ENCODE assay signal across 18 cellular contexts in genomic region chr2:206176128-206176527, GRCh38. TPM values are rescaled to one million over a fixed set of nuclear protein-coding genes. Genes with fewer than 3 reads are reported as not detected.
DNase-seq lines count a peak whose midpoint lies in the region; ATAC-seq and TF ChIP-seq lines count a peak whose summit lies in the region.
"Had no signal": no experiment of that assay in that cellular context is flagged by ENCODE, and none has a peak within 500 bp of the region (broad histone marks: within the 10 kb centered on the region; RNA-seq: fewer than 3 reads in every experiment).

No MANE protein-coding gene starts in this region.

- H2AK5ac ChIP-seq in H9 (ENCODE audit: insufficient read length, low read length) = no peak overlapping the region

- no peak overlapping the region for H2BK5ac ChIP-seq in H9 (ENCODE audit: insufficient read length, low read length)

- H2AFZ ChIP-seq in H9 (ENCODE audit: low read length) = no peak overlapping the region

- no peak overlapping the region for H2BK120ac ChIP-seq in H9 (ENCODE audit: low read depth, low read length, poor library complexity, severe bottlenecking)

- no peak overlapping the region for H4K5ac ChIP-seq in H9 (ENCODE audit: insufficient read length, low read depth, low read length)

- no peak overlapping the region for H3K4me3 ChIP-seq in AG10803 (ENCODE audit: low read length)
- H3K4me3 ChIP-seq: Peyer's patch, SJCRH30 had no signal

- H3K23ac ChIP-seq in H9 (ENCODE audit: insufficient read length, low read depth, low read length) = no peak overlapping the region

- no peak overlapping the region for H4K8ac ChIP-seq in H9 (replicated peaks; ENCODE audit: insufficient read length, low read depth, low read length)

- H3K36me3 Mint-ChIP-seq in activated naive CD4-positive, alpha-beta T cell treated with anti-CD3 and anti-CD28 coated beads, Interleukin-2, amount 50 U/mL, for 72 hours = no peaks in the 10 kb centered on the region
- H3K36me3 Mint-ChIP-seq in H9 (ENCODE audit: insufficient read depth in 1 of 3, low read depth in 3 of 3) = peaks cover 0 to 3% (median 0%) of the 10 kb centered on the region in 3 experiments; a peak in 2 of 7 replicates

- H3K56ac ChIP-seq in H9 (ENCODE audit: insufficient read length, low read depth, low read length) = no peak overlapping the region

- H3K79me2 ChIP-seq in H9 (ENCODE audit: insufficient read depth, low read length) = no peaks in the 10 kb centered on the region

- no peak for ATAC-seq in activated naive CD4-positive, alpha-beta T cell treated with anti-CD3 and anti-CD28 coated beads, Interleukin-2, amount 50 U/mL, for 72 hours
- ATAC-seq in HG03025 (IDR thresholded peaks at IDR 0.05; ENCODE audit: low FRiP score, unreplicated experiment) = no peak

- H3K4ac ChIP-seq in H9 (ENCODE audit: low read depth, low read length) = no peak overlapping the region

- no peaks in the 10 kb centered on the region for H3K9me3 ChIP-seq in H9 (ENCODE audit: control insufficient read depth, low read depth, low read length)
- H3K9me3 ChIP-seq: BE2C, Peyer's patch, SJCRH30 had no signal

- H3K23me2 ChIP-seq in H9 (ENCODE audit: insufficient read length, low read depth, low read length, poor library complexity, severe bottlenecking) = no peaks in the 10 kb centered on the region

- no peak overlapping the region for H2BK15ac ChIP-seq in H9 (ENCODE audit: low read depth, low read length)

- DNase-seq in AG10803 (ENCODE audit: low read depth) (peak; percentile 50), amniotic epithelial cell (ENCODE audit: low read depth) (peak; percentile 16), dermis blood vessel endothelial cell (peak; percentile 9), myocyte (ENCODE audit: low read depth) (peak; percentile 84), H9 (no peak), NCI-H2196 treated with DMSO at 0.1 percent for 48 hours (lab: John Stamatoyannopoulos, UW; ENCODE audit: unreplicated experiment) (no peak)
- no peak for DNase-seq in activated naive CD4-positive, alpha-beta T cell treated with anti-CD3 and anti-CD28 coated beads, Interleukin-2, amount 50 U/mL, for 72 hours (ENCODE audit: low spot score in 2 of 2)
- DNase-seq: BE2C, DMS53, KG1, NCI-H1105, NCI-H146, NCI-H2029, NCI-H524 treated with DMSO at 0.1 percent for 48 hours, Peyer's patch had no signal

- no peaks in the 10 kb centered on the region for H3K27me3 Mint-ChIP-seq in H9 (ENCODE audit: low read depth)

- TF ChIP-seq CTCF in AG10803 (conservative IDR thresholded peaks at IDR 0.05; ENCODE audit: low read length) (no peak), H9 (conservative IDR thresholded peaks at IDR 0.05) (no peak)

- no peak overlapping the region for H3K4me2 ChIP-seq in H9 (ENCODE audit: insufficient read depth, insufficient read length, low read length)

- no peak overlapping the region for H3K27ac ChIP-seq in H9 (ENCODE audit: insufficient read length, low read depth, low read length)
- H3K27ac ChIP-seq: HL-60, Peyer's patch, SJCRH30 had no signal

- H3K4me1 ChIP-seq in H9 (ENCODE audit: insufficient read depth, low read length) = no peaks in the 10 kb centered on the region
- H3K4me1 ChIP-seq: BE2C, Peyer's patch, SJCRH30 had no signal

- H3K14ac ChIP-seq in H9 (ENCODE audit: insufficient read depth, low read length) = no peak overlapping the region

- H2BK20ac ChIP-seq in H9 (ENCODE audit: low read depth, low read length, poor library complexity, severe bottlenecking) = no peak overlapping the region

- H3T11ph ChIP-seq in H9 (ENCODE audit: low read length) = no peak overlapping the region

- H4K20me1 ChIP-seq in H9 (ENCODE audit: control insufficient read depth, insufficient read depth, insufficient read length) = no peaks in the 10 kb centered on the region

- no peak overlapping the region for H4K91ac ChIP-seq in H9 (ENCODE audit: insufficient read length, low read depth, low read length)

- H3K9me3 Mint-ChIP-seq in activated naive CD4-positive, alpha-beta T cell treated with anti-CD3 and anti-CD28 coated beads, Interleukin-2, amount 50 U/mL, for 72 hours = no peaks in the 10 kb centered on the region
- peaks cover 7 to 8% of the 10 kb centered on the region in 2 experiments; a peak in 3 of 5 replicates for H3K9me3 Mint-ChIP-seq in H9

- no peak overlapping the region for H3K9ac ChIP-seq in H9 (ENCODE audit: extremely low read depth, insufficient read length, low read length)

- no peaks in the 10 kb centered on the region for H3K79me1 ChIP-seq in H9 (ENCODE audit: insufficient read depth, low read depth, low read length, poor library complexity, severe bottlenecking)

- no peak overlapping the region for H3K18ac ChIP-seq in H9 (ENCODE audit: insufficient read length, low read depth, low read length)

- H2BK12ac ChIP-seq in H9 (ENCODE audit: insufficient read length, low read depth, low read length) = no peak overlapping the region

- H3K27me3 ChIP-seq in H9 (ENCODE audit: insufficient read depth, low read length) = no peaks in the 10 kb centered on the region
- H3K27me3 ChIP-seq: BE2C, Peyer's patch, SJCRH30 had no signal

- H3K4me1 Mint-ChIP-seq in H9 = 0 out of 4 replicates have a peak, but pooled peaks cover 0 to 2% of the 10 kb centered on the region in 2 experiments

- no peak overlapping the region for H3K4me3 Mint-ChIP-seq in H9

- WGBS in H9 (ENCODE audit: extremely low coverage, insufficient read length, low lambda C conversion rate) = no CpG with 5 or more reads among the region's 2 CpGs

- H3K27ac Mint-ChIP-seq in activated naive CD4-positive, alpha-beta T cell treated with anti-CD3 and anti-CD28 coated beads, Interleukin-2, amount 50 U/mL, for 72 hours = no peak overlapping the region
- no peak overlapping the region for H3K27ac Mint-ChIP-seq in H9

RNA-seq across cellular contexts. Expression of gene EEF1B2, which starts 16.4 kb away (rescaled TPM):
- 389 and 535 TPM in 2 replicates for total RNA-seq in dermis blood vessel endothelial cell
- 319 and 335 TPM in 2 replicates for total RNA-seq in myocyte
- polyA plus RNA-seq in myocyte (2012) = 438 TPM
- 1,000 to 10,000 TPM in 1 of 2 donors, 100 to 1,000 TPM in 1; 979 to 1,142 TPM for total RNA-seq in activated naive CD4-positive, alpha-beta T cell treated with anti-CD3 and anti-CD28 coated beads, Interleukin-2, amount 50 U/mL, for 72 hours
- 763 and 768 TPM in 2 replicates for total RNA-seq in H9 (2021)

RNA-seq across cellular contexts. Expression of gene NDUFS1, which starts 16.9 kb away (rescaled TPM):
- total RNA-seq in dermis blood vessel endothelial cell (173 and 195 TPM in 2 replicates), myocyte (223 and 265 TPM in 2 replicates), H9 (2021) (102 and 103 TPM in 2 replicates)
- 66.5 TPM for polyA plus RNA-seq in myocyte (2012)
- total RNA-seq in activated naive CD4-positive, alpha-beta T cell treated with anti-CD3 and anti-CD28 coated beads, Interleukin-2, amount 50 U/mL, for 72 hours = 100 to 1,000 TPM in 1 of 2 donors, 10 to 100 TPM in 1; 86.5 to 132 TPM

Comparison
In these comparisons a context has a peak if more than half of its experiments do, and no peak if none do; other contexts are left out.
1. DNase-seq: peak in AG10803 (single experiment), amniotic epithelial cell (single experiment), dermis blood vessel endothelial cell (single experiment) and myocyte (single experiment); none in activated naive CD4-positive, alpha-beta T cell treated with anti-CD3 and anti-CD28 coated beads, Interleukin-2, amount 50 U/mL, for 72 hours (0 of 2), H9 (single experiment) and NCI-H2196 treated with DMSO at 0.1 percent for 48 hours (single experiment).